30 cellular contexts compared by ENCODE assay signal in genomic region chr2:126704434-126705165, GRCh38. TPM values are rescaled to one million over a fixed set of nuclear protein-coding genes. Genes with fewer than 3 reads are reported as not detected.
DNase-seq lines count a peak whose midpoint lies in the region; ATAC-seq and FAIRE-seq lines count a peak whose summit lies in the region.
"Had no signal": no experiment of that assay in that cellular context is flagged by ENCODE, and none has a peak within 500 bp of the region (broad histone marks: within the 10 kb centered on the region; RNA-seq: fewer than 3 reads in every experiment).

No MANE protein-coding gene starts in this region.

- no peak for ATAC-seq in GM21390 (IDR thresholded peaks at IDR 0.05; ENCODE audit: unreplicated experiment)
- ATAC-seq: Right ventricle myocardium inferior had no signal

- H3K27me3 ChIP-seq in MG63, result no peaks in the 10 kb centered on the region
- H3K27me3 ChIP-seq: right atrium auricular region, tibial nerve had no signal

- H3K36me3 ChIP-seq in MG63, result no peaks in the 10 kb centered on the region
- H3K36me3 ChIP-seq: right atrium auricular region, tibial nerve had no signal

- peak; percentile 51 for FAIRE-seq in endometrium (lab: Jason Lieb, UNC)
- FAIRE-seq: G401.6 had no signal

- no peak overlapping the region for H3K4me3 ChIP-seq in MG63
- H3K4me3 ChIP-seq: GM23248, right atrium auricular region, tibial nerve had no signal

- DNase-seq in MG63, result peak; percentile 22
- DNase-seq in lung microvascular endothelial cell (ENCODE audit: low read depth in 2 of 2), result peak; percentile 10 to 75
- no peak for DNase-seq in HUDEP-2 (lab: John Stamatoyannopoulos, UW; ENCODE audit: unreplicated experiment in 76 of 76)
- no peak for DNase-seq in stimulated activated CD4-positive, alpha-beta T cell treated with anti-CD3 and anti-CD28 coated beads, Interleukin-4, amount 100 ng/mL, for 24 hours
- no peak for DNase-seq in NCI-H187 treated with DMSO at 0.1 percent for 48 hours (lab: John Stamatoyannopoulos, UW)
- DNase-seq: activated CD4-positive, alpha-beta T cell treated with anti-CD3 and anti-CD28 coated beads, Interleukin-2, amount 50 U/mL, for 48 hours; activated CD8-positive, alpha-beta memory T cell treated with anti-CD3 and anti-CD28 coated beads, Interleukin-2, amount 50 U/mL, for 48 hours; AML-193; aorta; CD8-positive, alpha-beta memory T cell; cerebellar nuclear complex; DMS153; effector CD4-positive, alpha-beta T cell; erythroblast; GM23248; HFFc6; mesendoderm; naive B cell; NCI-H1105; NCI-H2081; NCI-H446; nucleus accumbens; OCI-M1; SW 1271 had no signal

- no peaks in the 10 kb centered on the region for H3K9me3 ChIP-seq in MG63

RNA-seq across cellular contexts. Expression of gene GYPC, which starts 48.6 kb away (rescaled TPM):
- total RNA-seq in MG63 (2014; rRNA removed; shearing (Covaris generic); ENCODE audit: low replicate concordance), result 49.1 and 118 TPM in 2 replicates
- 393 and 773 TPM in 2 replicates for total RNA-seq in lung microvascular endothelial cell

Comparison
In these comparisons a context has a peak if more than half of its experiments do, and no peak if none do; other contexts are left out.
1. DNase-seq: peak in MG63 (single experiment) and lung microvascular endothelial cell (2 of 2); none in HUDEP-2 (0 of 76), stimulated activated CD4-positive, alpha-beta T cell treated with anti-CD3 and anti-CD28 coated beads, Interleukin-4, amount 100 ng/mL, for 24 hours (single experiment) and NCI-H187 treated with DMSO at 0.1 percent for 48 hours (single experiment).